Comparison of ENCODE assay signal across 8 cellular contexts in genomic region chr15:64163662-64164362, GRCh38. TPM values are rescaled to one million over a fixed set of nuclear protein-coding genes. Genes with fewer than 3 reads are reported as not detected.
DNase-seq lines count a peak whose midpoint lies in the region; ATAC-seq, FAIRE-seq and TF ChIP-seq lines count a peak whose summit lies in the region.

No MANE protein-coding gene starts in this region.

- peak overlapping the region; percentile 38 for H3K9ac ChIP-seq in keratinocyte (ENCODE audit: control insufficient read depth, extremely low read depth, insufficient read depth, low read length)

- no peak for FAIRE-seq in keratinocyte (lab: Jason Lieb, UNC)

- no peaks in the 10 kb centered on the region for H3K9me3 Mint-ChIP-seq in T-helper 2 cell treated with Interferon-gamma antibody and Interleukin-4, amounts not matched to agents 5 μg/mL and 100 μg/mL, for 36 hours

- H3K79me2 ChIP-seq in keratinocyte (ENCODE audit: control insufficient read depth, insufficient read depth, low read length): peaks cover 31% of the 10 kb centered on the region

- H3K4me3 Mint-ChIP-seq in T-helper 2 cell treated with Interferon-gamma antibody and Interleukin-4, amounts not matched to agents 5 μg/mL and 100 μg/mL, for 36 hours: peak overlapping the region; percentile 88

- H3K36me3 ChIP-seq in keratinocyte (ENCODE audit: control insufficient read depth in 2 of 2, extremely low read depth in 1 of 2, insufficient read depth in 2 of 2, low read length in 2 of 2): peaks cover 17 to 24% of the 10 kb centered on the region in 2 experiments

- TF ChIP-seq EP300 in Ishikawa (IDR thresholded peaks at IDR 0.05; ENCODE audit: borderline replicate concordance): no peak

- H3K9me3 ChIP-seq in keratinocyte (ENCODE audit: control insufficient read depth, low read depth, low read length): no peaks in the 10 kb centered on the region

- peaks cover 38% of the 10 kb centered on the region for H3K4me1 Mint-ChIP-seq in T-helper 2 cell treated with Interferon-gamma antibody and Interleukin-4, amounts not matched to agents 5 μg/mL and 100 μg/mL, for 36 hours (ENCODE audit: low read depth)

- H3K27ac ChIP-seq in adipose tissue (ENCODE audit: low read depth, low read length) (peak overlapping the region; percentile 4), keratinocyte (ENCODE audit: control insufficient read depth, insufficient read depth, low read length) (peak overlapping the region; percentile 36)

- dilution Hi-C loops in keratinocyte (cut with MboI; ENCODE audit: extremely low pct_ligation_motif_present, low sequenced_read_pairs): no loop called here

- peak overlapping the region; percentile 1 to 43 (median 42) for H3K4me3 ChIP-seq in keratinocyte (ENCODE audit: control insufficient read depth in 2 of 3, extremely low read depth in 1 of 3, insufficient read depth in 2 of 3, low read depth in 1 of 3, low read length in 3 of 3)

- ATAC-seq in GM19397 (IDR thresholded peaks at IDR 0.05; ENCODE audit: unreplicated experiment): no peak

- H3K9me1 ChIP-seq in keratinocyte (ENCODE audit: control insufficient read depth, extremely low read depth, insufficient read depth, low read length): peaks cover 2% of the 10 kb centered on the region

- no peak for DNase-seq in T-helper 2 cell treated with Interferon-gamma antibody and Interleukin-4, amounts not matched to agents 5 μg/mL and 100 μg/mL, for 36 hours (ENCODE audit: low spot score)
- DNase-seq in T-helper 2 cell (no peak), keratinocyte (ENCODE audit: low read depth, low spot score) (no peak), stromal cell of bone marrow (ENCODE audit: low read depth) (peak; percentile 20), NCI-H1930 (lab: John Stamatoyannopoulos, UW) (no peak)

- peaks cover 25% of the 10 kb centered on the region for H3K4me1 ChIP-seq in keratinocyte (ENCODE audit: control insufficient read depth, extremely low read depth, insufficient read depth, low read length)

- no peaks in the 10 kb centered on the region for H3K27me3 Mint-ChIP-seq in T-helper 2 cell treated with Interferon-gamma antibody and Interleukin-4, amounts not matched to agents 5 μg/mL and 100 μg/mL, for 36 hours (ENCODE audit: low read depth)

- peak overlapping the region; percentile 68 for H2AFZ ChIP-seq in keratinocyte (ENCODE audit: control insufficient read depth, low read length)

- 29 to 42% (median 32%) methylated on average over 14 of the region's 14 CpGs for WGBS in adipose tissue, 3 donors

- H3K36me3 Mint-ChIP-seq in T-helper 2 cell treated with Interferon-gamma antibody and Interleukin-4, amounts not matched to agents 5 μg/mL and 100 μg/mL, for 36 hours (ENCODE audit: low read depth): peaks cover 22% of the 10 kb centered on the region

- peaks cover 9% of the 10 kb centered on the region for H4K20me1 ChIP-seq in keratinocyte (ENCODE audit: control insufficient read depth, extremely low read depth, insufficient read depth, low read length)

- TF ChIP-seq CTCF in keratinocyte (optimal IDR thresholded peaks at IDR 0.05 in 1 of 3, IDR thresholded peaks at IDR 0.05 in 1 of 3, conservative IDR thresholded peaks at IDR 0.05 in 1 of 3; ENCODE audit: extremely low read depth in 1 of 3, insufficient read depth in 2 of 3, low read length in 3 of 3): no peak

- H3K27ac Mint-ChIP-seq in T-helper 2 cell treated with Interferon-gamma antibody and Interleukin-4, amounts not matched to agents 5 μg/mL and 100 μg/mL, for 36 hours: peak overlapping the region; percentile 96

- H3K4me2 ChIP-seq in keratinocyte (ENCODE audit: control insufficient read depth, extremely low read depth, insufficient read depth, low read depth, low read length): peak overlapping the region; percentile 78

- H3K27me3 ChIP-seq in keratinocyte (ENCODE audit: control insufficient read depth, extremely low read depth, insufficient read depth, low read length): no peaks in the 10 kb centered on the region

- TF ChIP-seq RAD21 in Ishikawa (IDR thresholded peaks at IDR 0.05; ENCODE audit: low read depth): no peak

TF ChIP-seq in Ishikawa, 13 proteins besides CTCF, POLR2A, EP300 and RAD21:
- TF ChIP-seq CEBPB (IDR thresholded peaks at IDR 0.05) (peak; percentile 40; the same call in 1 of the 2 replicates), USF1 (IDR thresholded peaks at IDR 0.05) (no peak), CREB1 (IDR thresholded peaks at IDR 0.05; ENCODE audit: low read depth) (no peak)

RNA-seq across cellular contexts. Expression of gene PPIB, which starts 1.0 kb away (rescaled TPM):
- polyA plus RNA-seq in adipose tissue (100 to 1,000 TPM; 392 to 563 (median 563) TPM), keratinocyte (544 to 757 TPM (median 555 TPM) in 3 replicates)
- 374 TPM for polyA plus RNA-seq in keratinocyte (2011; ENCODE audit: low read depth)
- polyA plus RNA-seq in keratinocyte (2011; cell fraction: cytosol; rRNA removed): 389 and 522 TPM in 2 replicates
- 407 and 418 TPM in 2 replicates for polyA plus RNA-seq in keratinocyte (2011; cell fraction: nucleus; rRNA removed)
- polyA plus RNA-seq in keratinocyte (2012; ENCODE audit: low replicate concordance): 328 and 691 TPM in 2 replicates
- polyA minus RNA-seq in keratinocyte: 288 to 515 TPM (median 299 TPM) in 3 replicates
- 329 TPM for polyA minus RNA-seq in keratinocyte (2011; cell fraction: cytosol; rRNA and poly(A)+ RNA removed)
- polyA minus RNA-seq in keratinocyte (2011; cell fraction: nucleus; rRNA and poly(A)+ RNA removed): 98.9 and 126 TPM in 2 replicates

RNA-seq across cellular contexts. Expression of gene SNX22, which starts 12.3 kb away (rescaled TPM):
- polyA plus RNA-seq in adipose tissue (1 to 10 TPM in 2 of 3 donors, under 1 TPM in 1; 0.90 to 1.9 (median 1.6) TPM), keratinocyte (0.03 to 0.04 TPM in 2 of 3 replicates, not detected in the other)
- not detected for polyA plus RNA-seq in keratinocyte (2011; ENCODE audit: low read depth)
- 0.01 TPM in 1 of 2 replicates, not detected in the other for polyA plus RNA-seq in keratinocyte (2011; cell fraction: cytosol; rRNA removed)
- polyA plus RNA-seq in keratinocyte (2011; cell fraction: nucleus; rRNA removed): 0.09 and 0.24 TPM in 2 replicates
- polyA plus RNA-seq in keratinocyte (2012; ENCODE audit: low replicate concordance): 0.74 and 0.86 TPM in 2 replicates
- polyA minus RNA-seq in keratinocyte: 0.16 to 0.40 TPM (median 0.16 TPM) in 3 replicates
- not detected for polyA minus RNA-seq in keratinocyte (2011; cell fraction: cytosol; rRNA and poly(A)+ RNA removed)
- polyA minus RNA-seq in keratinocyte (2011; cell fraction: nucleus; rRNA and poly(A)+ RNA removed): 0.32 and 0.54 TPM in 2 replicates
